In genomic region chr6:158040804-158041347, GRCh38 we compare ENCODE assay signal across 9 cellular contexts. TPM values are rescaled to one million over a fixed set of nuclear protein-coding genes. Genes with fewer than 3 reads are reported as not detected.
DNase-seq lines count a peak whose midpoint lies in the region; ATAC-seq and TF ChIP-seq lines count a peak whose summit lies in the region.
"Had no signal": no experiment of that assay in that cellular context is flagged by ENCODE, and none has a peak within 500 bp of the region (broad histone marks: within the 10 kb centered on the region; RNA-seq: fewer than 3 reads in every experiment).

No MANE protein-coding gene starts in this region.

- H3K36me3 ChIP-seq in KOPT-K1 (ENCODE audit: insufficient read depth, low read length) (peaks cover 36% of the 10 kb centered on the region), colonic mucosa (no peaks in the 10 kb centered on the region), mucosa of descending colon (ENCODE audit: low read depth) (no peaks in the 10 kb centered on the region), left lung (peaks cover 0 to 13% of the 10 kb centered on the region in 2 donors)

- TF ChIP-seq CTCF in 22Rv1 (IDR thresholded peaks at IDR 0.05): no peak
- no peak for TF ChIP-seq CTCF in colonic mucosa (IDR thresholded peaks at IDR 0.05)
- TF ChIP-seq CTCF in mucosa of descending colon (IDR thresholded peaks at IDR 0.05): no peak
- TF ChIP-seq CTCF in left lung (IDR thresholded peaks at IDR 0.05): no peak

- H3K27me3 ChIP-seq in colonic mucosa: no peaks in the 10 kb centered on the region
- no peaks in the 10 kb centered on the region for H3K27me3 ChIP-seq in left lung

- peak overlapping the region in 1 of 2 donors; percentile 23 for H3K9ac ChIP-seq in colonic mucosa (ENCODE audit: low read depth in 2 of 2, low read length in 2 of 2)

- H3K4me3 ChIP-seq in colonic mucosa: no peak overlapping the region
- H3K4me3 ChIP-seq in mucosa of descending colon: no peak overlapping the region
- H3K4me3 ChIP-seq in left lung: no peak overlapping the region

- H3K9me3 ChIP-seq in KOPT-K1 (ENCODE audit: insufficient read depth, low read length, poor library complexity, severe bottlenecking): no peaks in the 10 kb centered on the region
- no peaks in the 10 kb centered on the region for H3K9me3 ChIP-seq in colonic mucosa
- no peaks in the 10 kb centered on the region for H3K9me3 ChIP-seq in mucosa of descending colon
- no peaks in the 10 kb centered on the region for H3K9me3 ChIP-seq in left lung

- ATAC-seq in mucosa of descending colon (no peak), GM21367 (IDR thresholded peaks at IDR 0.05; ENCODE audit: unreplicated experiment) (no peak), left lung (no peak)

- intact Hi-C loops in colonic mucosa (cut with DNase I) (no loop called here), mucosa of descending colon (cut with DNase I, micrococcal nuclease) (no loop called here), left lung (cut with DNase I) (no loop called here)

- DNase-seq in colonic mucosa: no peak
- DNase-seq in mucosa of descending colon: peak in 2 of 3 donors; percentile 29 to 45
- no peak for DNase-seq in stimulated activated CD4-positive, alpha-beta T cell treated with anti-CD3 and anti-CD28 coated beads, Interleukin-12 subunit alpha, Interleukin-12 subunit beta, amount 100 ng/mL, for 4 hours
- DNase-seq in retina: no peak
- DNase-seq in left lung: no peak
- DNase-seq: NCI-H345 had no signal

- H3K4me1 ChIP-seq in colonic mucosa (peaks cover 11% of the 10 kb centered on the region), mucosa of descending colon (ENCODE audit: low read depth) (peaks cover 19% of the 10 kb centered on the region), left lung (peaks cover 0 to 33% of the 10 kb centered on the region in 2 donors)

- peak overlapping the region; percentile 43 for H3K27ac ChIP-seq in 22Rv1
- H3K27ac ChIP-seq in KOPT-K1 (ENCODE audit: low read depth, low read length, poor library complexity, severe bottlenecking): peak overlapping the region; percentile 42
- H3K27ac ChIP-seq in colonic mucosa: peak overlapping the region; percentile 61
- H3K27ac ChIP-seq in left lung: peak overlapping the region in 1 of 2 donors; percentile 10

RNA-seq across cellular contexts. Expression of gene SYNJ2, which starts 59.2 kb away (rescaled TPM):
- total RNA-seq in colonic mucosa (10 to 100 TPM; 46.0 to 53.5 TPM), mucosa of descending colon (10 to 100 TPM; 28.3 to 45.9 (median 39.6) TPM), left lung (10 to 100 TPM in 1 of 2 donors, 1 to 10 TPM in 1; 8.7 to 12.2 TPM)

Comparison
In these comparisons a context has a peak if more than half of its experiments do, and no peak if none do; other contexts are left out.
1. DNase-seq: peak in mucosa of descending colon (2 of 3); none in colonic mucosa (single experiment), stimulated activated CD4-positive, alpha-beta T cell treated with anti-CD3 and anti-CD28 coated beads, Interleukin-12 subunit alpha, Interleukin-12 subunit beta, amount 100 ng/mL, for 4 hours (single experiment), retina (single experiment) and left lung (0 of 2).